27 cellular contexts compared by ENCODE assay signal in genomic region chr6:95865857-95866256, GRCh38.
"Had no signal": no experiment of that assay in that cellular context is flagged by ENCODE, and none has a peak within 500 bp of the region (broad histone marks: within the 10 kb centered on the region; RNA-seq: fewer than 3 reads in every experiment).

No MANE protein-coding gene starts in this region.

- H3K27ac ChIP-seq: neural progenitor cell, ovary, parathyroid adenoma, psoas muscle, skin epidermis, spleen, stomach, thoracic aorta, thyroid gland, tibial nerve, upper lobe of left lung, vagina had no signal

- H3K9me3 ChIP-seq: ovary, psoas muscle, spleen, stomach, thoracic aorta, thyroid gland, tibial nerve, upper lobe of left lung, vagina had no signal

- H3K79me2 ChIP-seq: parathyroid adenoma had no signal

- H2AFZ ChIP-seq: neural progenitor cell, parathyroid adenoma had no signal

- H3K36me3 ChIP-seq: neural progenitor cell, ovary, spleen, stomach, thoracic aorta, thyroid gland, tibial nerve, upper lobe of left lung, vagina had no signal

- H3K9ac ChIP-seq: neural progenitor cell, parathyroid adenoma had no signal

- H3K27me3 ChIP-seq: neural progenitor cell, ovary, spleen, stomach, thyroid gland, tibial nerve, upper lobe of left lung, vagina had no signal

- H3K4me1 ChIP-seq: neural progenitor cell, parathyroid adenoma, psoas muscle, spleen, stomach, thyroid gland, tibial nerve, upper lobe of left lung, vagina had no signal

- DNase-seq: natural killer cell; occipital lobe; ovary; posterior cingulate gyrus; psoas muscle; right cardiac atrium; spleen; stimulated activated CD4-positive, alpha-beta T cell treated with anti-CD3 and anti-CD28 coated beads, Interleukin-12 subunit alpha, Interleukin-12 subunit beta, amount 100 ng/mL, for 4 hours; stimulated activated CD4-positive, alpha-beta T cell treated with anti-CD3 and anti-CD28 coated beads, Interleukin-1b, Interleukin-23, amount 100 ng/mL, for 48 hours; stimulated activated CD4-positive, alpha-beta T cell treated with anti-CD3 and anti-CD28 coated beads, Interleukin-4, amount 100 ng/mL, for 1 hour; stimulated activated CD4-positive, alpha-beta T cell treated with anti-CD3 and anti-CD28 coated beads, Interleukin-4, amount 100 ng/mL, for 4 hours; stimulated activated CD8-positive, alpha-beta memory T cell treated with anti-CD3 and anti-CD28 coated beads, Interleukin-4, amount 100 ng/mL, for 48 hours; stimulated activated naive CD4-positive, alpha-beta T cell treated with Interleukin-2 at 50 U/mL for 16 hours; stomach; thyroid gland; trophoblast cell; upper lobe of left lung had no signal

- FAIRE-seq: urothelium cell line had no signal

- H3K4me3 ChIP-seq: neural progenitor cell, ovary, psoas muscle, skin epidermis, smooth muscle cell, spleen, stomach, thoracic aorta, thyroid gland, tibial nerve, upper lobe of left lung, vagina had no signal

- H3K4me2 ChIP-seq: neural progenitor cell, smooth muscle cell had no signal

- ATAC-seq: natural killer cell; psoas muscle; right cardiac atrium; sciatic nerve; stimulated activated memory B cell treated with anti-CD40 and anti-IgM and Interleukin-4, amounts not matched to agents 10 μg/mL and 1 μg/mL and 100 μg/mL, for 72 hours had no signal
